In the genomic region with DNA sequence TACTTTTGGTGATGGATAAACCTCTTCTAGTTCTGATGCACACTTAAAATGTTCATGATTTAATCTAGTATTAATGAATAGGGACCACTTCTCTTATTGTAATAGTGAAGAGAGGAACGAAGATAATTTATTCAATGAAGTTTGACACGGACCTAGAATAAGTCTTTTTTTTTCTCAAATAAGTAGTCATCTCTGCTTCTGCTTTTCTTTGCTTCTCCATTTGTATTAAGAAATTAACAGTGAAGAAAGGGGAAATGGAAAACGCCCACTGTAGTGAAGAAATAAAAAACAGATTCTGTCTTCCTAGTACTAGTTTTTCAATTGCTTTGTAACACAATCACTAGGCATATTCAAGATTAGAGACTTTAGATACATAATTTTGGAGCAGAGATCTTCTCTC, we compare ENCODE assay signal across 14 cellular contexts.
A peak's percentile ranks its signal among the peaks of the same experiment; 100 is the strongest.
DNase-seq lines count a peak whose midpoint lies in the region; ATAC-seq, FAIRE-seq and TF ChIP-seq lines count a peak whose summit lies in the region.
"Had no signal": no experiment of that assay in that cellular context is flagged by ENCODE, and none has a peak within 500 bp of the region (broad histone marks: within the 10 kb centered on the region; RNA-seq: fewer than 3 reads in every experiment).

No MANE protein-coding gene starts in this region.

- RAD21 ChIA-PET in GM12878 (lab: Charles Lee; ENCODE audit: unreplicated experiment), result no interaction called here

- H3K9me3 ChIP-seq in CD4-positive, alpha-beta T cell (ENCODE audit: control insufficient read depth, low read length), result peaks cover 8% of the 10 kb centered on the region
- H3K9me3 ChIP-seq in GM12878 (replicated peaks; ENCODE audit: control insufficient read depth, insufficient read depth, low read length), result peaks cover 3% of the 10 kb centered on the region; the same call in 1 of the 3 replicates

- SMC1A ChIA-PET in GM12878 (lab: Charles Lee; ENCODE audit: uncharacterized antibody, unreplicated experiment), result no interaction called here

- no peaks in the 10 kb centered on the region for H3K4me1 ChIP-seq in GM12878 (ENCODE audit: control insufficient read depth, insufficient read depth, low read length)
- H3K4me1 ChIP-seq: neural progenitor cell had no signal

- no peaks in the 10 kb centered on the region for H4K20me1 ChIP-seq in GM12878 (ENCODE audit: control insufficient read depth, insufficient read depth)

- TF ChIP-seq RAD21 in GM12878 (IDR thresholded peaks at IDR 0.05; ENCODE audit: insufficient read depth, low read depth, low read length), result no peak

- intact Hi-C loops in CD4-positive, alpha-beta T cell (cut with DNase I, micrococcal nuclease), result loop anchor here in 1 of 2 experiments (10.0 kb wide), 1 partner anchor 93 kb away; no protein-coding TSS in a partner anchor
- intact Hi-C loops in GM12878 (cut with micrococcal nuclease; ENCODE audit: unreplicated experiment), result no loop called here
- intact Hi-C loops in left colon (cut with DNase I, micrococcal nuclease), result no loop called here

- H2AFZ ChIP-seq in GM12878 (ENCODE audit: control insufficient read depth, low read depth, low read length), result no peak overlapping the region
- H2AFZ ChIP-seq: neural progenitor cell had no signal

- peaks cover 13% of the 10 kb centered on the region for H3K9me3 Mint-ChIP-seq in CD4-positive, alpha-beta T cell
- H3K9me3 Mint-ChIP-seq in osteocyte (ENCODE audit: unreplicated experiment), result peaks cover 10% of the 10 kb centered on the region

- CTCF ChIA-PET in CD4-positive, alpha-beta T cell (lab: Charles Lee), result no interaction called here
- CTCF ChIA-PET in GM12878 (lab: Yijun Ruan, JAX), result no interaction called here

- POLR2A ChIA-PET in CD4-positive, alpha-beta T cell (lab: Charles Lee), result no interaction called here
- POLR2A ChIA-PET in GM12878 (lab: Charles Lee), result no interaction called here

- H3K27me3 ChIP-seq in CD4-positive, alpha-beta T cell (ENCODE audit: control insufficient read depth, insufficient read depth, low read length), result no peaks in the 10 kb centered on the region
- H3K27me3 ChIP-seq in GM12878 (replicated peaks in 1 of 2; ENCODE audit: control insufficient read depth in 2 of 2, insufficient read depth in 2 of 2, low read length in 1 of 2), result no peaks in the 10 kb centered on the region
- H3K27me3 ChIP-seq: neural progenitor cell had no signal

- TF ChIP-seq CTCF in CD4-positive, alpha-beta T cell (IDR thresholded peaks at IDR 0.05), result no peak
- TF ChIP-seq CTCF in GM12878 (IDR thresholded peaks at IDR 0.05 in 2 of 3, conservative IDR thresholded peaks at IDR 0.05 in 1 of 3; ENCODE audit: control insufficient read depth in 2 of 3, extremely low read depth in 1 of 3, insufficient read depth in 1 of 3, low read depth in 3 of 3, low read length in 3 of 3) (no peak), osteocyte (IDR thresholded peaks at IDR 0.05) (no peak)

- H3K27ac ChIP-seq in CD4-positive, alpha-beta T cell (ENCODE audit: low read depth, low read length), result no peak overlapping the region
- H3K27ac ChIP-seq in GM12878 (ENCODE audit: control insufficient read depth, insufficient read depth), result no peak overlapping the region
- H3K27ac ChIP-seq: neural progenitor cell had no signal

- no peak for FAIRE-seq in GM12878 (lab: Jason Lieb, UNC)
- FAIRE-seq: kidney had no signal

- no peak for DNase-seq in CD4-positive, alpha-beta T cell
- peak; percentile 97 for DNase-seq in NOMO-1 treated with DMSO at 0.1 percent for 48 hours (lab: John Stamatoyannopoulos, UW; ENCODE audit: unreplicated experiment)
- no peak for DNase-seq in GM12878 (ENCODE audit: low read depth, low spot score)
- no peak for DNase-seq in osteocyte (ENCODE audit: extremely low spot score, unreplicated experiment)
- no peak for DNase-seq in amniotic stem cell (lab: John Stamatoyannopoulos, UW)
- no peak for DNase-seq in left colon
- DNase-seq: activated effector memory CD4-positive, alpha-beta T cell treated with anti-CD3 and anti-CD28 coated beads, Interleukin-2, amount 50 U/mL, for 16 hours; CD4-positive, alpha-beta memory T cell; kidney; NCI-H446; SHP77 treated with DMSO at 0.1 percent for 48 hours had no signal

- in situ Hi-C loops in GM12878 (cut with MboI), result no loop called here

- H3K9ac ChIP-seq in GM12878 (ENCODE audit: control insufficient read depth, insufficient read depth, low read length), result no peak overlapping the region
- H3K9ac ChIP-seq: neural progenitor cell had no signal

- no peak overlapping the region for H3K4me3 Mint-ChIP-seq in CD4-positive, alpha-beta T cell
- no peak overlapping the region for H3K4me3 Mint-ChIP-seq in osteocyte (ENCODE audit: unreplicated experiment)
- H3K4me3 Mint-ChIP-seq: neural progenitor cell had no signal

- no peaks in the 10 kb centered on the region for H3K27me3 Mint-ChIP-seq in CD4-positive, alpha-beta T cell
- no peaks in the 10 kb centered on the region for H3K27me3 Mint-ChIP-seq in osteocyte (ENCODE audit: unreplicated experiment)
- H3K27me3 Mint-ChIP-seq: CD4-positive, alpha-beta memory T cell had no signal

- peaks cover 100% of the 10 kb centered on the region for H3K36me3 Mint-ChIP-seq in CD4-positive, alpha-beta T cell (ENCODE audit: low read depth)
- peaks cover 48% of the 10 kb centered on the region for H3K36me3 Mint-ChIP-seq in osteocyte (ENCODE audit: unreplicated experiment)
- H3K36me3 Mint-ChIP-seq: neural progenitor cell had no signal

- TF ChIP-seq EP300 in GM12878 (IDR thresholded peaks at IDR 0.05; ENCODE audit: borderline replicate concordance in 1 of 2, control insufficient read depth in 1 of 2, low read depth in 2 of 2, low read length in 2 of 2), result no peak

- H3K27ac Mint-ChIP-seq in CD4-positive, alpha-beta T cell, result peak overlapping the region; percentile 71
- peak overlapping the region; percentile 45 for H3K27ac Mint-ChIP-seq in osteocyte (ENCODE audit: unreplicated experiment)
- H3K27ac Mint-ChIP-seq: neural progenitor cell had no signal

- no peak for ATAC-seq in CD4-positive, alpha-beta T cell (ENCODE audit: poor library complexity)
- ATAC-seq in GM12878 (no peak), HG02798 (IDR thresholded peaks at IDR 0.05; ENCODE audit: poor library complexity, unreplicated experiment) (no peak), left colon (no peak), HG02763 (IDR thresholded peaks at IDR 0.05; ENCODE audit: unreplicated experiment) (no peak)

- H3K4me2 ChIP-seq in GM12878 (ENCODE audit: control insufficient read depth, insufficient read depth), result no peak overlapping the region
- H3K4me2 ChIP-seq: neural progenitor cell had no signal

- WGBS in GM12878 (ENCODE audit: insufficient coverage, insufficient replicate concordance, low lambda C conversion rate, missing lambda C conversion rate), result 17% methylated on average over 3 of the region's 3 CpGs

- H3K79me2 ChIP-seq in GM12878 (ENCODE audit: control insufficient read depth, insufficient read depth, low read length), result no peaks in the 10 kb centered on the region

- BruUV-seq in GM12878 (replicated peaks; lab: Mats Ljungman, UMichigan), result no TSS peak

- no peak overlapping the region for H3K4me3 ChIP-seq in GM12878
- H3K4me3 ChIP-seq: neural progenitor cell had no signal

- TF ChIP-seq POLR2A in GM12878 (IDR thresholded peaks at IDR 0.05; ENCODE audit: low read depth, low read length), result no peak

- H3K36me3 ChIP-seq in GM12878 (ENCODE audit: control insufficient read depth in 2 of 2, insufficient read depth in 2 of 2, low read length in 1 of 2), result peaks cover 0 to 3% of the 10 kb centered on the region in 2 experiments; a peak in 2 of 4 replicates
- H3K36me3 ChIP-seq: neural progenitor cell had no signal

- peaks cover 97% of the 10 kb centered on the region for H3K4me1 Mint-ChIP-seq in CD4-positive, alpha-beta T cell (ENCODE audit: low read depth)
- peaks cover 39% of the 10 kb centered on the region for H3K4me1 Mint-ChIP-seq in osteocyte (ENCODE audit: unreplicated experiment)
- H3K4me1 Mint-ChIP-seq: neural progenitor cell had no signal

TF ChIP-seq in GM12878, 131 proteins besides CTCF, POLR2A, EP300 and RAD21:
- TF ChIP-seq SPI1 (IDR thresholded peaks at IDR 0.05; ENCODE audit: borderline replicate concordance, insufficient read depth, low read depth, low read length), result peak; percentile 38; the same call in 1 of the 2 replicates
- TF ChIP-seq EGR1 (IDR thresholded peaks at IDR 0.05; ENCODE audit: borderline replicate concordance in 1 of 2, low read depth in 2 of 2, low read length in 2 of 2), result no peak
TF ChIP-seq in GM12878: peak in this region for 1.
